8 cellular contexts compared by ENCODE assay signal in genomic region chr2:230865324-230865765, GRCh38. TPM values are rescaled to one million over a fixed set of nuclear protein-coding genes. Genes with fewer than 3 reads are reported as not detected.
A peak's percentile ranks its signal among the peaks of the same experiment; 100 is the strongest.
DNase-seq lines count a peak whose midpoint lies in the region; ATAC-seq and TF ChIP-seq lines count a peak whose summit lies in the region.

No MANE protein-coding gene starts in this region.

- intact Hi-C loops in gastrocnemius medialis (cut with DNase I; ENCODE audit: low total_unique reads) = no loop called here

- H3K27me3 ChIP-seq in gastrocnemius medialis = peaks cover 2 to 26% (median 18%) of the 10 kb centered on the region in 3 donors

- H3K27ac ChIP-seq in RWPE1 (peak overlapping the region; percentile 24; the same call in 1 of the 2 replicates), gastrocnemius medialis (peak overlapping the region in 3 of 4 donors; percentile 5 to 38 (median 26))

- no peaks in the 10 kb centered on the region for H3K36me3 ChIP-seq in gastrocnemius medialis

- in situ Hi-C loops in gastrocnemius medialis (cut with MboI; ENCODE audit: low sequenced_read_pairs in 4 of 4) = no loop called here

- DNase-seq in RWPE1 (ENCODE audit: low spot score) = no peak
- peak in 1 of 2 donors; percentile 41 for DNase-seq in foreskin fibroblast
- DNase-seq in gastrocnemius medialis = no peak
- no peak for DNase-seq in NCI-H2107 treated with DMSO at 0.1 percent for 48 hours (lab: John Stamatoyannopoulos, UW; ENCODE audit: unreplicated experiment)
- no peak for DNase-seq in HUDEP-2 (lab: John Stamatoyannopoulos, UW; ENCODE audit: unreplicated experiment in 76 of 76)
- no peak for DNase-seq in NCI-H146 (lab: John Stamatoyannopoulos, UW)

- H3K4me3 ChIP-seq in GM12875 (ENCODE audit: low read depth, low read length) (peak overlapping the region; percentile 89), foreskin fibroblast (ENCODE audit: low read depth in 1 of 2, low read length in 2 of 2) (peak overlapping the region; percentile 84 to 92), gastrocnemius medialis (peak overlapping the region; percentile 59 to 77 (median 67))

- TF ChIP-seq CTCF in GM12875 (IDR thresholded peaks at IDR 0.05; ENCODE audit: borderline replicate concordance, insufficient read depth, low read depth, low read length) = no peak
- no peak for TF ChIP-seq CTCF in RWPE1 (conservative IDR thresholded peaks at IDR 0.05; ENCODE audit: low read depth)
- no peak for TF ChIP-seq CTCF in foreskin fibroblast (IDR thresholded peaks at IDR 0.05; ENCODE audit: low read depth, low read length)
- TF ChIP-seq CTCF in gastrocnemius medialis (IDR thresholded peaks at IDR 0.05 in 4 of 5, conservative IDR thresholded peaks at IDR 0.05 in 1 of 5) = no peak

- H3K9me3 ChIP-seq in gastrocnemius medialis = no peaks in the 10 kb centered on the region

- ATAC-seq in gastrocnemius medialis (no peak), GM19035 (IDR thresholded peaks at IDR 0.05; ENCODE audit: unreplicated experiment) (no peak)

- POLR2A ChIA-PET in RWPE1 (lab: Yijun Ruan, JAX; ENCODE audit: low non-redundant PET) = no interaction called here

- TF ChIP-seq POLR2A in gastrocnemius medialis (IDR thresholded peaks at IDR 0.05) = no peak

- no peaks in the 10 kb centered on the region for H3K4me1 ChIP-seq in gastrocnemius medialis

- CTCF ChIA-PET in RWPE1 (lab: Yijun Ruan, JAX) = interaction anchor here (0.5 to 0.9 kb wide), 3 partner anchors 17 to 70 kb away, joined by 3 read pairs; no protein-coding TSS in a partner anchor

RNA-seq across cellular contexts. Expression of gene ITM2C, which starts 0.6 kb away (rescaled TPM):
- total RNA-seq in gastrocnemius medialis = 10 to 100 TPM in 3 of 4 donors, 1 to 10 TPM in 1; 4.9 to 11.2 (median 10.8) TPM

RNA-seq across cellular contexts. Expression of gene GPR55, which starts 59.7 kb away (rescaled TPM):
- total RNA-seq in gastrocnemius medialis = not detected
